9 cellular contexts compared by ENCODE assay signal in the genomic region with DNA sequence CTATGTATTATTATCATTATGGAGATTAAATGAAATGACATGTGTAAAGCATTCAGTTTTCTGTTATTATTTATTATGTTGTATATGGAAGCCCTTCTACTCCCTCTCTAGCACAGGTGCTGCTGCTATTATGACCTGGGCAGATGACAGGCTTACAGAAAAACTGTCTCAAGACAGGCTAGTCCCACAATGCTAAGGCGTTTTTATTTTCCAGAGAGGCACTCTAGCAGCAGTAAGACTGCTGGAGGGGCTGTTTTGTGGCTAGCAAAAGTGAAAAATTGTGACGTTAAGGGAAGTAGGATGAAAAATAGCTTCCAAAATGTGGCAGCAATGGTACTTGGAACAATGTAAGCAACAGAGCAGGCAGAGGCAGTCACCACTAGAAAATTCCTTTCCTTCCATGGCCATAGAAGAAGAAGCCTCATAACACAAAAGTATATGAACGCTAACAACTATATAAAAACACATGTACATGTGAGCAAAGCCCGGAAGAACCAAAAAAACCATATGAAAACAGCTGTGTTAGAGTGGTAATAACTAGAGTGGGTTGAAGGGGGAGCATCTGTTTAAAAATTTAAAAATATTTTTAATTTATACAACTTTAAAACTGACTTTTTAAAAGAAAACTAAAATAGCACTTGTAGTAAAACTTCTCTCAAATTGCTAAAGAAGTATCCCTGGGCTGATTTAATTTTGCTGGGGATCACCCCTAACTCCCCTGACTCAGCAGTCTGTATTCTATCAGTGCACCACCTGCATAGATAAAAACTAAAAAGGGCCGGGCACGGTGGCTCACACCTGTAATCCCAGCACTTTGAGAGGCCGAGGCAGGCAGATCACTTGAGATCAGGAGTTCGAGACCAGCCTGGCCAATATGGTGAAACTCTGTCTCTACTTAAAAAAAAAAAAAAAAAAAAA. TPM values are rescaled to one million over a fixed set of nuclear protein-coding genes. Genes with fewer than 3 reads are reported as not detected.
DNase-seq lines count a peak whose midpoint lies in the region; ATAC-seq, FAIRE-seq and TF ChIP-seq lines count a peak whose summit lies in the region.
"Had no signal": no experiment of that assay in that cellular context is flagged by ENCODE, and none has a peak within 500 bp of the region (broad histone marks: within the 10 kb centered on the region; RNA-seq: fewer than 3 reads in every experiment).

No MANE protein-coding gene starts in this region.

- CTCF ChIA-PET in endothelial cell of umbilical vein (lab: Charles Lee) = interaction anchor here (0.6 to 1.9 kb wide), 14 partner anchors 10 to 1278 kb away, joined by 3 to 18 read pairs (median 4); a partner anchor contains a TSS

- H2AFZ ChIP-seq in DND-41 (ENCODE audit: low read depth, low read length) (no peak overlapping the region), endothelial cell of umbilical vein (ENCODE audit: low read depth, low read length) (no peak overlapping the region)

- H3K9me3 ChIP-seq in DND-41 (ENCODE audit: insufficient read depth, low read length, severe bottlenecking) = no peaks in the 10 kb centered on the region
- H3K9me3 ChIP-seq in endothelial cell of umbilical vein (replicated peaks; ENCODE audit: control insufficient read depth, insufficient read depth, low read length) = no peaks in the 10 kb centered on the region
- no peaks in the 10 kb centered on the region for H3K9me3 ChIP-seq in upper lobe of left lung

- POLR2A ChIA-PET in endothelial cell of umbilical vein (lab: Charles Lee) = no interaction called here

- TF ChIP-seq POLR2A in endothelial cell of umbilical vein (IDR thresholded peaks at IDR 0.05; ENCODE audit: low read depth, low read length) (no peak), upper lobe of left lung (IDR thresholded peaks at IDR 0.05) (no peak)

- no peaks in the 10 kb centered on the region for H3K27me3 Mint-ChIP-seq in nephron progenitor cell (ENCODE audit: low read depth, poor library complexity)

- no peak for DNase-seq in DND-41
- peak; percentile 20 for DNase-seq in MV-4-11 (lab: John Stamatoyannopoulos, UW)
- peak; percentile 60 for DNase-seq in endothelial cell of umbilical vein (ENCODE audit: low read depth, low spot score)
- DNase-seq in nephron progenitor cell = no peak
- no peak for DNase-seq in OCI-M2 (lab: John Stamatoyannopoulos, UW; ENCODE audit: unreplicated experiment)
- DNase-seq in upper lobe of left lung = no peak
- no peak for DNase-seq in GDM1 (lab: John Stamatoyannopoulos, UW)
- DNase-seq in COLO829 (ENCODE audit: low spot score) = no peak
- DNase-seq: glutamatergic neuron had no signal

- H3K4me2 ChIP-seq in DND-41 (ENCODE audit: insufficient read depth, low read length) (no peak overlapping the region), endothelial cell of umbilical vein (ENCODE audit: insufficient read depth, low read length) (peak overlapping the region; percentile 97)

- H3K79me2 ChIP-seq in DND-41 (ENCODE audit: insufficient read depth, low read length) (peaks cover 98% of the 10 kb centered on the region), endothelial cell of umbilical vein (ENCODE audit: control insufficient read depth, insufficient read depth, low read length) (peaks cover 67% of the 10 kb centered on the region)

- H3K9ac ChIP-seq in DND-41 (ENCODE audit: low read depth, low read length) (no peak overlapping the region), endothelial cell of umbilical vein (replicated peaks; ENCODE audit: extremely low read depth, insufficient read depth, low read length) (no peak overlapping the region)

- H3K9me3 Mint-ChIP-seq in nephron progenitor cell = no peaks in the 10 kb centered on the region

- H3K9me1 ChIP-seq in endothelial cell of umbilical vein (replicated peaks; ENCODE audit: control insufficient read depth, extremely low read depth, insufficient read depth, low read length) = no peaks in the 10 kb centered on the region

- H3K27me3 ChIP-seq in DND-41 (ENCODE audit: insufficient read depth, low read length, poor library complexity) (no peaks in the 10 kb centered on the region), endothelial cell of umbilical vein (ENCODE audit: control insufficient read depth in 2 of 2, insufficient read depth in 2 of 2, low read length in 2 of 2) (no peaks in the 10 kb centered on the region), upper lobe of left lung (no peaks in the 10 kb centered on the region)

- H4K20me1 ChIP-seq in DND-41 (ENCODE audit: insufficient read depth, low read length) (peaks cover 63% of the 10 kb centered on the region), endothelial cell of umbilical vein (replicated peaks; ENCODE audit: control insufficient read depth, extremely low read depth, insufficient read depth, low read length) (peaks cover 16% of the 10 kb centered on the region)

- peak overlapping the region; percentile 68 for H3K27ac Mint-ChIP-seq in nephron progenitor cell

- peaks cover under 1% of the 10 kb centered on the region for H3K36me3 Mint-ChIP-seq in nephron progenitor cell (ENCODE audit: low read depth)

- intact Hi-C loops in endothelial cell of umbilical vein (cut with micrococcal nuclease) = loop anchor here (5.0 to 10.0 kb wide), 2 partner anchors 349 to 567 kb away; no protein-coding TSS in a partner anchor

- FAIRE-seq in endothelial cell of umbilical vein (lab: Jason Lieb, UNC) = no peak

- BruUV-seq in endothelial cell of umbilical vein (replicated peaks; lab: Mats Ljungman, UMichigan) = no TSS peak

- H3K4me1 Mint-ChIP-seq in nephron progenitor cell = peaks cover 36% of the 10 kb centered on the region

- H3K4me1 ChIP-seq in DND-41 (ENCODE audit: insufficient read depth, low read length) = no peaks in the 10 kb centered on the region
- H3K4me1 ChIP-seq in endothelial cell of umbilical vein (ENCODE audit: control insufficient read depth, extremely low read depth, insufficient read depth, low read length) = peaks cover 27% of the 10 kb centered on the region
- peaks cover 17 to 30% (median 18%) of the 10 kb centered on the region in 4 donors for H3K4me1 ChIP-seq in upper lobe of left lung

- H3K27ac ChIP-seq in DND-41 (ENCODE audit: low read length) (0 out of 2 replicates have a peak overlapping the region, but pooled peaks have one; percentile 29), endothelial cell of umbilical vein (ENCODE audit: insufficient read depth, low read depth, low read length) (peak overlapping the region; percentile 38), upper lobe of left lung (peak overlapping the region in 1 of 4 donors; percentile 52)

- TF ChIP-seq CTCF in DND-41 (IDR thresholded peaks at IDR 0.05; ENCODE audit: borderline replicate concordance, extremely low read depth, low read length, poor library complexity, severe bottlenecking) (no peak), endothelial cell of umbilical vein (IDR thresholded peaks at IDR 0.05; ENCODE audit: extremely low read depth in 1 of 2, insufficient read depth in 1 of 2, low read depth in 1 of 2, low read length in 2 of 2) (no peak), nephron progenitor cell (IDR thresholded peaks at IDR 0.05) (no peak), upper lobe of left lung (IDR thresholded peaks at IDR 0.05) (no peak)

- no peak overlapping the region for H3K4me3 ChIP-seq in DND-41 (ENCODE audit: low read depth in 1 of 2, low read length in 2 of 2)
- H3K4me3 ChIP-seq in endothelial cell of umbilical vein (replicated peaks in 1 of 3; ENCODE audit: insufficient read depth in 1 of 3, low read depth in 1 of 3, low read length in 3 of 3) = peak overlapping the region in 1 of 3 experiments; percentile 1
- H3K4me3 ChIP-seq in upper lobe of left lung = no peak overlapping the region

- H3K36me3 ChIP-seq in DND-41 (ENCODE audit: insufficient read depth, low read length) (peaks cover 24% of the 10 kb centered on the region), endothelial cell of umbilical vein (ENCODE audit: control insufficient read depth in 2 of 2, extremely low read depth in 1 of 2, insufficient read depth in 2 of 2, low read length in 2 of 2) (no peaks in the 10 kb centered on the region), upper lobe of left lung (no peaks in the 10 kb centered on the region)

- dilution Hi-C loops in endothelial cell of umbilical vein (cut with MboI; ENCODE audit: extremely low pct_ligation_motif_present, low sequenced_read_pairs) = no loop called here

- ATAC-seq in DND-41 (ENCODE audit: insufficient read depth, low read depth) = no peak
- no peak for ATAC-seq in upper lobe of left lung (ENCODE audit: low FRiP score in 2 of 2)

- H3K4me3 Mint-ChIP-seq in nephron progenitor cell = no peak overlapping the region

- TF ChIP-seq EP300 in upper lobe of left lung (IDR thresholded peaks at IDR 0.05) = no peak

- 44 to 56% methylated on average over 8 of the region's 8 CpGs for WGBS in upper lobe of left lung, 2 donors

TF ChIP-seq in endothelial cell of umbilical vein, 7 proteins besides CTCF, POLR2A, EP300 and RAD21:
- TF ChIP-seq MYC (IDR thresholded peaks at IDR 0.05; ENCODE audit: low read depth, low read length) (no peak), FOS (IDR thresholded peaks at IDR 0.05; ENCODE audit: borderline replicate concordance, insufficient read depth, low read length) (no peak), POLR2AphosphoS5 (IDR thresholded peaks at IDR 0.05; ENCODE audit: insufficient read depth, low read depth, low read length) (no peak), EZH2 (IDR thresholded peaks at IDR 0.05; ENCODE audit: borderline replicate concordance, low read depth, low read length, severe bottlenecking) (no peak), JUN (IDR thresholded peaks at IDR 0.05; ENCODE audit: borderline replicate concordance, insufficient read depth, insufficient read length, low read depth) (no peak), GATA2 (IDR thresholded peaks at IDR 0.05; ENCODE audit: insufficient read depth, insufficient read length, low read depth, low read length) (no peak)
- TF ChIP-seq, protein P1, sequence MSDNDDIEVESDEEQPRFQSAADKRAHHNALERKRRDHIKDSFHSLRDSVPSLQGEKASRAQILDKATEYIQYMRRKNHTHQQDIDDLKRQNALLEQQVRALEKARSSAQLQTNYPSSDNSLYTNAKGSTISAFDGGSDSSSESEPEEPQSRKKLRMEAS (IDR thresholded peaks at IDR 0.05; ENCODE audit: insufficient read depth, insufficient read length) = no peak
TF ChIP-seq in endothelial cell of umbilical vein: peak in this region for 0.

RNA-seq across cellular contexts. Expression of a gene that starts 30.7 kb away (rescaled TPM):
- total RNA-seq in endothelial cell of umbilical vein = 76.6 and 79.6 TPM in 2 replicates
- polyA plus RNA-seq in endothelial cell of umbilical vein = 152 and 158 TPM in 2 replicates
- 106 and 108 TPM in 2 replicates for polyA plus RNA-seq in endothelial cell of umbilical vein (2011; cell fraction: cytosol; rRNA removed)
- polyA plus RNA-seq in endothelial cell of umbilical vein (2011; cell fraction: nucleus; rRNA removed) = 214 and 224 TPM in 2 replicates
- polyA plus RNA-seq in endothelial cell of umbilical vein (2012) = 56.2 and 72.0 TPM in 2 replicates
- polyA minus RNA-seq in endothelial cell of umbilical vein = 298 and 328 TPM in 2 replicates
- 81.1 TPM for polyA minus RNA-seq in endothelial cell of umbilical vein (2011; cell fraction: cytosol; rRNA and poly(A)+ RNA removed)
- 91.0 and 123 TPM in 2 replicates for polyA minus RNA-seq in endothelial cell of umbilical vein (2011; cell fraction: nucleus; rRNA and poly(A)+ RNA removed)
- total RNA-seq in upper lobe of left lung = 100 to 1,000 TPM in 4 of 6 donors, 10 to 100 TPM in 2; 66.2 to 211 (median 123) TPM

Comparison
In these comparisons a context has a peak if more than half of its experiments do, and no peak if none do; other contexts are left out.
1. DNase-seq: peak in MV-4-11 (single experiment) and endothelial cell of umbilical vein (single experiment); none in DND-41 (single experiment), nephron progenitor cell (single experiment), OCI-M2 (single experiment), upper lobe of left lung (0 of 2), GDM1 (single experiment) and COLO829 (single experiment).